Comparison of ENCODE assay signal across 24 cellular contexts in the genomic region with DNA sequence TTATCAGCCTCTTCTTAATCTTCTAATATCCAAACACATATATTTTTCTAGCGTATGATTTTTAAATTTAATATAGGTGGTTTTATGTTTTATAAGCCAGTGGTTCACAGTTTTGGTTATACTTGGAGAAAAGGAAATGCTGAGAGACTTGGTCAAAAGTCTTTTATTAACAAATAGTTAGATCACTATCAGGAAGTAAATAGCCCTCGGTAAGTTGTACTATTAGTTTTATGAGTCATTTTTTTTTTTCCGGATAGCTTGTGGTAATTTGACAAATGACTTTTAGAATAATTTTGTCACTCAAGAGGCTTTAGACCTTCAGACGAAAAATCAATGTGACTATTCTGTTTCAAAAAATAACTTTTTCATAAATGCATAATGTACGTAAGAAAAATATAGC.
DNase-seq lines count a peak whose midpoint lies in the region; ATAC-seq, FAIRE-seq and TF ChIP-seq lines count a peak whose summit lies in the region.
"Had no signal": no experiment of that assay in that cellular context is flagged by ENCODE, and none has a peak within 500 bp of the region (broad histone marks: within the 10 kb centered on the region; RNA-seq: fewer than 3 reads in every experiment).

No MANE protein-coding gene starts in this region.

- H3K36me3 ChIP-seq in SK-N-SH (replicated peaks in 1 of 2; ENCODE audit: control insufficient read depth in 1 of 2, insufficient read depth in 2 of 2, low read length in 1 of 2) (no peaks in the 10 kb centered on the region), endothelial cell of umbilical vein (ENCODE audit: control insufficient read depth in 2 of 2, extremely low read depth in 1 of 2, insufficient read depth in 2 of 2, low read length in 2 of 2) (no peaks in the 10 kb centered on the region), gastroesophageal sphincter (no peaks in the 10 kb centered on the region)
- H3K36me3 ChIP-seq: BLaER1, Peyer's patch had no signal

- no peak overlapping the region for H3K4me2 ChIP-seq in SK-N-SH
- peak overlapping the region; percentile 62 for H3K4me2 ChIP-seq in endothelial cell of umbilical vein (ENCODE audit: insufficient read depth, low read length)
- H3K4me2 ChIP-seq: BLaER1 had no signal

- TF ChIP-seq POLR2A in endothelial cell of umbilical vein (IDR thresholded peaks at IDR 0.05; ENCODE audit: low read depth, low read length) (no peak), gastroesophageal sphincter (IDR thresholded peaks at IDR 0.05) (no peak)

- no peak overlapping the region; a peak in 1 of 4 replicates for H3K4me3 ChIP-seq in SK-N-SH (ENCODE audit: low read depth in 2 of 2, low read length in 1 of 2)
- H3K4me3 ChIP-seq in endothelial cell of umbilical vein (replicated peaks in 1 of 3; ENCODE audit: insufficient read depth in 1 of 3, low read depth in 1 of 3, low read length in 3 of 3) = no peak overlapping the region
- no peak overlapping the region for H3K4me3 ChIP-seq in gastroesophageal sphincter
- H3K4me3 ChIP-seq: BLaER1, Peyer's patch had no signal

- ATAC-seq in HG02981 (IDR thresholded peaks at IDR 0.05; ENCODE audit: unreplicated experiment) = no peak
- no peak for ATAC-seq in gastroesophageal sphincter
- ATAC-seq: HCT116 had no signal

- H3K79me2 ChIP-seq in SK-N-SH (ENCODE audit: insufficient read depth) (no peaks in the 10 kb centered on the region), endothelial cell of umbilical vein (ENCODE audit: control insufficient read depth, insufficient read depth, low read length) (no peaks in the 10 kb centered on the region)

- WGBS in SK-N-SH (ENCODE audit: low lambda C conversion rate) = 38% methylated on average over 5 of the region's 5 CpGs
- 72 to 75% methylated on average over 5 of the region's 5 CpGs for WGBS in gastroesophageal sphincter (ENCODE audit: low coverage in 1 of 2), 2 donors

- dilution Hi-C loops in endothelial cell of umbilical vein (cut with MboI; ENCODE audit: extremely low pct_ligation_motif_present, low sequenced_read_pairs) = no loop called here

- TF ChIP-seq RAD21 in SK-N-SH (IDR thresholded peaks at IDR 0.05; ENCODE audit: low read length) = no peak

- POLR2A ChIA-PET in SK-N-SH (lab: Yijun Ruan, JAX) = no interaction called here
- POLR2A ChIA-PET in endothelial cell of umbilical vein (lab: Charles Lee) = no interaction called here

- H3K27me3 ChIP-seq in SK-N-SH (ENCODE audit: insufficient read depth) (no peaks in the 10 kb centered on the region), endothelial cell of umbilical vein (ENCODE audit: control insufficient read depth in 2 of 2, insufficient read depth in 2 of 2, low read length in 2 of 2) (no peaks in the 10 kb centered on the region), gastroesophageal sphincter (no peaks in the 10 kb centered on the region)
- H3K27me3 ChIP-seq: BLaER1, Peyer's patch had no signal

- no TSS peak for BruUV-seq in endothelial cell of umbilical vein (replicated peaks; lab: Mats Ljungman, UMichigan)

- H3K9me3 ChIP-seq in SK-N-SH (no peaks in the 10 kb centered on the region), endothelial cell of umbilical vein (replicated peaks; ENCODE audit: control insufficient read depth, insufficient read depth, low read length) (no peaks in the 10 kb centered on the region), gastroesophageal sphincter (no peaks in the 10 kb centered on the region)
- H3K9me3 ChIP-seq: BLaER1, Peyer's patch had no signal

- DNase-seq in HT-29 (ENCODE audit: low spot score) (peak; percentile 11), SK-N-SH (no peak), endothelial cell of umbilical vein (ENCODE audit: low read depth, low spot score) (peak; percentile 56), T-helper 2 cell (no peak), HuH-7 (ENCODE audit: low spot score) (no peak)
- DNase-seq: ACHN; CD4-positive, alpha-beta memory T cell; EL; KG1; NCI-H1105; NCI-H146; NCI-H2029; NCI-H2227 treated with DMSO at 0.1 percent for 48 hours; NCI-H524; NCI-H774; NK-92 treated with Interleukin-12 subunit alpha and Interleukin-12 subunit beta, amount 100 ng/mL, for 24 hours; Peyer's patch had no signal

- 0 out of 4 replicates have a peak, but pooled peaks cover 0 to 3% of the 10 kb centered on the region in 2 experiments for H3K4me1 ChIP-seq in SK-N-SH (ENCODE audit: control insufficient read depth in 1 of 2, insufficient read depth in 2 of 2, low read depth in 1 of 2, low read length in 1 of 2)
- peaks cover 15% of the 10 kb centered on the region for H3K4me1 ChIP-seq in endothelial cell of umbilical vein (ENCODE audit: control insufficient read depth, extremely low read depth, insufficient read depth, low read length)
- H3K4me1 ChIP-seq in gastroesophageal sphincter = no peaks in the 10 kb centered on the region
- H3K4me1 ChIP-seq: BLaER1, Peyer's patch had no signal

- FAIRE-seq in endothelial cell of umbilical vein (lab: Jason Lieb, UNC) = peak; percentile 80
- FAIRE-seq: GM19239, H1 had no signal

- TF ChIP-seq CTCF in C4-2B (conservative IDR thresholded peaks at IDR 0.05) = no peak
- no peak for TF ChIP-seq CTCF in SK-N-SH (IDR thresholded peaks at IDR 0.05)
- no peak for TF ChIP-seq CTCF in endothelial cell of umbilical vein (IDR thresholded peaks at IDR 0.05; ENCODE audit: extremely low read depth in 1 of 2, insufficient read depth in 1 of 2, low read depth in 1 of 2, low read length in 2 of 2)
- no peak for TF ChIP-seq CTCF in gastroesophageal sphincter (IDR thresholded peaks at IDR 0.05)

- TF ChIP-seq EP300 in SK-N-SH (IDR thresholded peaks at IDR 0.05; ENCODE audit: borderline replicate concordance in 1 of 2, low read depth in 1 of 2, low read length in 1 of 2) = no peak
- no peak for TF ChIP-seq EP300 in gastroesophageal sphincter (IDR thresholded peaks at IDR 0.05)

- H3F3A ChIP-seq in SK-N-SH (replicated peaks; ENCODE audit: insufficient read depth) = no peaks in the 10 kb centered on the region

- H3K9me1 ChIP-seq in endothelial cell of umbilical vein (replicated peaks; ENCODE audit: control insufficient read depth, extremely low read depth, insufficient read depth, low read length) = no peaks in the 10 kb centered on the region

- no peaks in the 10 kb centered on the region for H3K9me2 ChIP-seq in SK-N-SH

- H4K20me1 ChIP-seq in SK-N-SH (ENCODE audit: insufficient read depth) = no peaks in the 10 kb centered on the region
- H4K20me1 ChIP-seq in endothelial cell of umbilical vein (replicated peaks; ENCODE audit: control insufficient read depth, extremely low read depth, insufficient read depth, low read length) = no peaks in the 10 kb centered on the region
- H4K20me1 ChIP-seq: BLaER1 had no signal

- H2AFZ ChIP-seq in SK-N-SH (ENCODE audit: low read depth) (no peak overlapping the region), endothelial cell of umbilical vein (ENCODE audit: low read depth, low read length) (no peak overlapping the region)

- CTCF ChIA-PET in SK-N-SH (lab: Yijun Ruan, JAX) = no interaction called here
- CTCF ChIA-PET in endothelial cell of umbilical vein (lab: Charles Lee) = interaction anchor here (0.6 to 3.2 kb wide), 7 partner anchors 10 to 236 kb away, joined by 3 to 17 read pairs (median 3); no protein-coding TSS in a partner anchor

- 0 out of 2 replicates have a peak overlapping the region, but pooled peaks have one; percentile 22 for H3K27ac ChIP-seq in C4-2B
- no peak overlapping the region for H3K27ac ChIP-seq in SK-N-SH (ENCODE audit: low read depth in 2 of 2, low read length in 1 of 2)
- no peak overlapping the region for H3K27ac ChIP-seq in endothelial cell of umbilical vein (ENCODE audit: insufficient read depth, low read depth, low read length)
- no peak overlapping the region for H3K27ac ChIP-seq in gastroesophageal sphincter
- H3K27ac ChIP-seq: BLaER1, Peyer's patch had no signal

- H3K9ac ChIP-seq in SK-N-SH (no peak overlapping the region), endothelial cell of umbilical vein (replicated peaks; ENCODE audit: extremely low read depth, insufficient read depth, low read length) (no peak overlapping the region)
- H3K9ac ChIP-seq: BLaER1 had no signal

- intact Hi-C loops in endothelial cell of umbilical vein (cut with micrococcal nuclease) = loop anchor here (5.0 kb wide), 1 partner anchor 192 kb away; no protein-coding TSS in a partner anchor

TF ChIP-seq in SK-N-SH, 30 proteins besides CTCF, POLR2A, EP300 and RAD21 (continues in another document):
- TF ChIP-seq, protein P1, sequence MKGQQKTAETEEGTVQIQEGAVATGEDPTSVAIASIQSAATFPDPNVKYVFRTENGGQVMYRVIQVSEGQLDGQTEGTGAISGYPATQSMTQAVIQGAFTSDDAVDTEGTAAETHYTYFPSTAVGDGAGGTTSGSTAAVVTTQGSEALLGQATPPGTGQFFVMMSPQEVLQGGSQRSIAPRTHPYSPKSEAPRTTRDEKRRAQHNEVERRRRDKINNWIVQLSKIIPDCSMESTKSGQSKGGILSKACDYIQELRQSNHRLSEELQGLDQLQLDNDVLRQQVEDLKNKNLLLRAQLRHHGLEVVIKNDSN (IDR thresholded peaks at IDR 0.05; ENCODE audit: borderline replicate concordance, low read depth) = no peak
- TF ChIP-seq, protein P2, sequence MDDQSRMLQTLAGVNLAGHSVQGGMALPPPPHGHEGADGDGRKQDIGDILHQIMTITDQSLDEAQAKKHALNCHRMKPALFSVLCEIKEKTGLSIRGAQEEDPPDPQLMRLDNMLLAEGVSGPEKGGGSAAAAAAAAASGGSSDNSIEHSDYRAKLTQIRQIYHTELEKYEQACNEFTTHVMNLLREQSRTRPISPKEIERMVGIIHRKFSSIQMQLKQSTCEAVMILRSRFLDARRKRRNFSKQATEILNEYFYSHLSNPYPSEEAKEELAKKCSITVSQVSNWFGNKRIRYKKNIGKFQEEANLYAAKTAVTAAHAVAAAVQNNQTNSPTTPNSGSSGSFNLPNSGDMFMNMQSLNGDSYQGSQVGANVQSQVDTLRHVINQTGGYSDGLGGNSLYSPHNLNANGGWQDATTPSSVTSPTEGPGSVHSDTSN (IDR thresholded peaks at IDR 0.05) = 0 out of 2 replicates have a peak, but pooled peaks have one; percentile 12

TF ChIP-seq in endothelial cell of umbilical vein, 7 proteins besides CTCF, POLR2A, EP300 and RAD21:
- TF ChIP-seq GATA2 (IDR thresholded peaks at IDR 0.05; ENCODE audit: insufficient read depth, insufficient read length, low read depth, low read length) (peak; percentile 72), FOS (IDR thresholded peaks at IDR 0.05; ENCODE audit: borderline replicate concordance, insufficient read depth, low read length) (peak; percentile 69), EZH2 (IDR thresholded peaks at IDR 0.05; ENCODE audit: borderline replicate concordance, low read depth, low read length, severe bottlenecking) (no peak), JUN (IDR thresholded peaks at IDR 0.05; ENCODE audit: borderline replicate concordance, insufficient read depth, insufficient read length, low read depth) (peak; percentile 44), POLR2AphosphoS5 (IDR thresholded peaks at IDR 0.05; ENCODE audit: insufficient read depth, low read depth, low read length) (no peak)
- TF ChIP-seq, protein P3, sequence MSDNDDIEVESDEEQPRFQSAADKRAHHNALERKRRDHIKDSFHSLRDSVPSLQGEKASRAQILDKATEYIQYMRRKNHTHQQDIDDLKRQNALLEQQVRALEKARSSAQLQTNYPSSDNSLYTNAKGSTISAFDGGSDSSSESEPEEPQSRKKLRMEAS (IDR thresholded peaks at IDR 0.05; ENCODE audit: insufficient read depth, insufficient read length) = no peak

Comparison
In these comparisons a context has a peak if more than half of its experiments do, and no peak if none do; other contexts are left out.
1. DNase-seq: peak in HT-29 (single experiment) and endothelial cell of umbilical vein (single experiment); none in SK-N-SH (single experiment), T-helper 2 cell (0 of 5) and HuH-7 (single experiment).